1 cellular context compared by ENCODE assay signal in genomic region chr17:61416540-61417363, GRCh38.
TF ChIP-seq lines count a peak whose summit lies in the region.

No MANE protein-coding gene starts in this region.

TF ChIP-seq in H1, 55 proteins besides CTCF, POLR2A, EP300 and RAD21:
- TF ChIP-seq BACH1 (IDR thresholded peaks at IDR 0.05; ENCODE audit: low read length) (peak; percentile 72), HDAC2 (IDR thresholded peaks at IDR 0.05; ENCODE audit: borderline replicate concordance in 1 of 2, low read depth in 2 of 2, low read length in 2 of 2) (0 out of 4 replicates have a peak, but pooled peaks of 1 of the 2 experiments have one; percentile 28), EZH2 (IDR thresholded peaks at IDR 0.05; ENCODE audit: low read depth, low read length, severe bottlenecking) (peak; percentile 30), HDAC6 (IDR thresholded peaks at IDR 0.05; ENCODE audit: low read depth, low read length) (no peak), TBP (IDR thresholded peaks at IDR 0.05; ENCODE audit: low read depth, low read length) (peak; percentile 40; the same call in 1 of the 2 replicates), BRCA1 (IDR thresholded peaks at IDR 0.05; ENCODE audit: low read depth, low read length) (no peak), KDM1A (IDR thresholded peaks at IDR 0.05; ENCODE audit: borderline replicate concordance, low read length) (peak; percentile 70; the same call in 1 of the 2 replicates), SUZ12 (IDR thresholded peaks at IDR 0.05; ENCODE audit: low read length) (peak; percentile 52), CTBP2 (IDR thresholded peaks at IDR 0.05; ENCODE audit: borderline replicate concordance, insufficient read depth, insufficient read length, low read length) (peak; percentile 59), KDM4A (IDR thresholded peaks at IDR 0.05; ENCODE audit: low read depth, low read length, severe bottlenecking) (peak; percentile 67), CREB1 (IDR thresholded peaks at IDR 0.05) (0 out of 2 replicates have a peak, but pooled peaks have one; percentile 7), GTF2F1 (IDR thresholded peaks at IDR 0.05; ENCODE audit: borderline replicate concordance, low read depth, low read length) (no peak), RXRA (IDR thresholded peaks at IDR 0.05; ENCODE audit: insufficient read depth, low read depth, low read length) (no peak), EGR1 (IDR thresholded peaks at IDR 0.05; ENCODE audit: borderline replicate concordance, low read depth, low read length) (no peak), JUND (IDR thresholded peaks at IDR 0.05; ENCODE audit: low read length) (peak; percentile 31; the same call in 1 of the 2 replicates), SIN3A (conservative IDR thresholded peaks at IDR 0.05 in 1 of 2, IDR thresholded peaks at IDR 0.05 in 1 of 2; ENCODE audit: low read depth in 1 of 2, low read length in 2 of 2) (peak in 1 of 2 experiments; percentile 77; a peak in 1 of 4 replicates), RNF2 (IDR thresholded peaks at IDR 0.05; ENCODE audit: borderline replicate concordance, low read depth, low read length, missing control alignments, poor library complexity, severe bottlenecking) (peak; percentile 11), NRF1 (IDR thresholded peaks at IDR 0.05; ENCODE audit: low read depth, low read length) (peak; percentile 59), SP1 (IDR thresholded peaks at IDR 0.05; ENCODE audit: low read depth, low read length) (no peak), TAF1 (IDR thresholded peaks at IDR 0.05; ENCODE audit: low read depth, low read length) (no peak)
- TF ChIP-seq, protein P1, sequence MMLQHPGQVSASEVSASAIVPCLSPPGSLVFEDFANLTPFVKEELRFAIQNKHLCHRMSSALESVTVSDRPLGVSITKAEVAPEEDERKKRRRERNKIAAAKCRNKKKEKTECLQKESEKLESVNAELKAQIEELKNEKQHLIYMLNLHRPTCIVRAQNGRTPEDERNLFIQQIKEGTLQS (IDR thresholded peaks at IDR 0.05; ENCODE audit: insufficient read depth, low read depth, low read length) = no peak
- TF ChIP-seq, protein P2, sequence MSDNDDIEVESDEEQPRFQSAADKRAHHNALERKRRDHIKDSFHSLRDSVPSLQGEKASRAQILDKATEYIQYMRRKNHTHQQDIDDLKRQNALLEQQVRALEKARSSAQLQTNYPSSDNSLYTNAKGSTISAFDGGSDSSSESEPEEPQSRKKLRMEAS (IDR thresholded peaks at IDR 0.05) = peak; percentile 44; the same call in 1 of the 2 replicates
- TF ChIP-seq, protein P3, sequence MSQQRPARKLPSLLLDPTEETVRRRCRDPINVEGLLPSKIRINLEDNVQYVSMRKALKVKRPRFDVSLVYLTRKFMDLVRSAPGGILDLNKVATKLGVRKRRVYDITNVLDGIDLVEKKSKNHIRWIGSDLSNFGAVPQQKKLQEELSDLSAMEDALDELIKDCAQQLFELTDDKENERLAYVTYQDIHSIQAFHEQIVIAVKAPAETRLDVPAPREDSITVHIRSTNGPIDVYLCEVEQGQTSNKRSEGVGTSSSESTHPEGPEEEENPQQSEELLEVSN (IDR thresholded peaks at IDR 0.05) = peak; percentile 37; the same call in 1 of the 2 replicates
TF ChIP-seq in H1: peak in this region for 15.
